ENCODE assay signal across 21 cellular contexts in the genomic region with DNA sequence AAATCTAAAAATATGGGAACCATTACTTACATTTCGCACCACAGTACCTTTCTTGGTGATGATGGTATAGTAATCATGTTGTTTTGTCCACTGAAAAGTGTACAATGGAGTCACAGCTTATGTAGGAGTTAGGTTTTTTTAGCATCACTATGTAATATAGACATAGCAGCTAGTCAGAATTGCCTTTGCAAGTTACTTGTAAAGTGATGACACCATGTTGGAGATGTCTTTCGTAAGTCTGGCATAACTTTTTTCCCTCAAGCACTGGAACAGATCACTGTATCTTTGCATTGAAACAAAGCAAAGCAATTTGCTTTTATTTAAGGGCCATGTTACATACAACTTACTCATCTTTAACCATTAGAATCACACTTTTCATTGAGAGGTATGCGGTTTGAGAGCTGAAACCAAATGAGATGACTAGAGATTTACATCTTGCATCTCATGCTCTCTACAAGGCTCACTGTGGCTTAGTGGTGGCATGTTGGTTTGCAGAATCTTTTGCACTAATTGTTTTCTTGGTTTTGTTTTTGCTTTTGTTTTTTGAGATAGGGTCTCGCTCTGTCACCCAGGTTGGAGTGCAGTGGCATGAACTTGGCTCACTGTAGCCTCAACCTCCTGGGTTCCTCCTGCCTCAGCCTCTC. TPM values are rescaled to one million over a fixed set of nuclear protein-coding genes. Genes with fewer than 3 reads are reported as not detected.
DNase-seq lines count a peak whose midpoint lies in the region; ATAC-seq and TF ChIP-seq lines count a peak whose summit lies in the region.
"Had no signal": no experiment of that assay in that cellular context is flagged by ENCODE, and none has a peak within 500 bp of the region (broad histone marks: within the 10 kb centered on the region; RNA-seq: fewer than 3 reads in every experiment).

No MANE protein-coding gene starts in this region.

- H3K4me1 ChIP-seq in KMS-11 (ENCODE audit: low read depth, poor library complexity, severe bottlenecking) (peaks cover 21% of the 10 kb centered on the region), mesenchymal stem cell (ENCODE audit: control insufficient read depth, insufficient read depth, low read depth, low read length) (no peaks in the 10 kb centered on the region)
- H3K4me1 ChIP-seq: HAP-1 had no signal

- H3K9ac ChIP-seq in KMS-11: no peak overlapping the region
- no peak overlapping the region for H3K9ac ChIP-seq in mesenchymal stem cell (ENCODE audit: low read length)
- H3K9ac ChIP-seq: GM23248 had no signal

- no peak overlapping the region for H4K8ac ChIP-seq in mesenchymal stem cell (ENCODE audit: low read length)

- H3K79me2 ChIP-seq in KMS-11 (ENCODE audit: insufficient read depth, low read depth): no peaks in the 10 kb centered on the region

- no peaks in the 10 kb centered on the region for H4K20me1 ChIP-seq in KMS-11 (ENCODE audit: insufficient read depth)

- TF ChIP-seq CTCF in KMS-11 (conservative IDR thresholded peaks at IDR 0.05; ENCODE audit: low read depth, low read length): no peak

- no peak overlapping the region for H4K91ac ChIP-seq in mesenchymal stem cell (ENCODE audit: low read length)

- H2BK12ac ChIP-seq in mesenchymal stem cell (ENCODE audit: low read length in 2 of 2): no peak overlapping the region

- peak; percentile 40 for ATAC-seq in activated naive CD8-positive, alpha-beta T cell treated with anti-CD3 and anti-CD28 coated beads, Interleukin-2, amount 50 U/mL, for 24 hours
- ATAC-seq in stimulated activated effector memory CD8-positive, alpha-beta T cell treated with anti-CD3 and anti-CD28 coated beads, Interleukin-12 subunit alpha, Interleukin-12 subunit beta, amount 100 ng/mL, for 72 hours: peak; percentile 97
- ATAC-seq in HG03097 (IDR thresholded peaks at IDR 0.05; ENCODE audit: low FRiP score, unreplicated experiment) (no peak), HG02623 (IDR thresholded peaks at IDR 0.05; ENCODE audit: unreplicated experiment) (no peak)
- ATAC-seq: K562, SK-N-SH treated with all-trans-retinoic acid at 6 μM for 48 hours had no signal

- no peak overlapping the region for H2BK120ac ChIP-seq in mesenchymal stem cell (ENCODE audit: low read depth, low read length)

- no peak overlapping the region for H3K14ac ChIP-seq in mesenchymal stem cell (ENCODE audit: low read length in 2 of 2)

- H2AK5ac ChIP-seq in mesenchymal stem cell (ENCODE audit: low read length, severe bottlenecking): no peak overlapping the region

- H3K9me3 Mint-ChIP-seq in activated naive CD8-positive, alpha-beta T cell treated with anti-CD3 and anti-CD28 coated beads, Interleukin-2, amount 50 U/mL, for 24 hours: no peaks in the 10 kb centered on the region
- no peaks in the 10 kb centered on the region for H3K9me3 Mint-ChIP-seq in activated naive CD8-positive, alpha-beta T cell treated with anti-CD3 and anti-CD28 coated beads for 36 hours
- H3K9me3 Mint-ChIP-seq in stimulated activated effector memory CD8-positive, alpha-beta T cell treated with anti-CD3 and anti-CD28 coated beads, Interleukin-12 subunit alpha, Interleukin-12 subunit beta, amount 100 ng/mL, for 72 hours: no peaks in the 10 kb centered on the region

- no peak overlapping the region for H3K27ac ChIP-seq in KMS-11
- H3K27ac ChIP-seq in mesenchymal stem cell (ENCODE audit: low read length, poor library complexity, severe bottlenecking): no peak overlapping the region
- H3K27ac ChIP-seq: GM23248 had no signal

- no peak for DNase-seq in activated naive CD8-positive, alpha-beta T cell treated with anti-CD3 and anti-CD28 coated beads, Interleukin-2, amount 50 U/mL, for 24 hours
- DNase-seq in activated naive CD8-positive, alpha-beta T cell treated with anti-CD3 and anti-CD28 coated beads for 36 hours: no peak
- peak; percentile 29 for DNase-seq in amniotic epithelial cell (ENCODE audit: low read depth)
- DNase-seq in stimulated activated effector memory CD8-positive, alpha-beta T cell treated with anti-CD3 and anti-CD28 coated beads, Interleukin-12 subunit alpha, Interleukin-12 subunit beta, amount 100 ng/mL, for 72 hours (ENCODE audit: low spot score in 2 of 2): peak in 1 of 2 donors; percentile 53
- no peak for DNase-seq in mesenchymal stem cell
- DNase-seq: DMS79 treated with DMSO at 0.1 percent for 48 hours, GM23248, MV-4-11, NCI-H1417 treated with DMSO at 0.1 percent for 48 hours, NCI-H187 treated with DMSO at 0.1 percent for 48 hours, NCI-H2227 treated with DMSO at 0.1 percent for 48 hours, NCI-H510A treated with DMSO at 0.1 percent for 48 hours, NCI-H774, OCI-M1, SHP77 had no signal

- no peaks in the 10 kb centered on the region for H3K27me3 Mint-ChIP-seq in activated naive CD8-positive, alpha-beta T cell treated with anti-CD3 and anti-CD28 coated beads, Interleukin-2, amount 50 U/mL, for 24 hours
- no peaks in the 10 kb centered on the region for H3K27me3 Mint-ChIP-seq in activated naive CD8-positive, alpha-beta T cell treated with anti-CD3 and anti-CD28 coated beads for 36 hours

- H3K4me2 ChIP-seq in KMS-11 (peak overlapping the region; percentile 30; the same call in 1 of the 2 replicates), mesenchymal stem cell (ENCODE audit: low read length, poor library complexity, severe bottlenecking) (no peak overlapping the region)

- H3K4me1 Mint-ChIP-seq in activated naive CD8-positive, alpha-beta T cell treated with anti-CD3 and anti-CD28 coated beads, Interleukin-2, amount 50 U/mL, for 24 hours: no peaks in the 10 kb centered on the region
- H3K4me1 Mint-ChIP-seq in activated naive CD8-positive, alpha-beta T cell treated with anti-CD3 and anti-CD28 coated beads for 36 hours: peaks cover 7% of the 10 kb centered on the region
- peaks cover 14% of the 10 kb centered on the region for H3K4me1 Mint-ChIP-seq in stimulated activated effector memory CD8-positive, alpha-beta T cell treated with anti-CD3 and anti-CD28 coated beads, Interleukin-12 subunit alpha, Interleukin-12 subunit beta, amount 100 ng/mL, for 72 hours

- H2BK5ac ChIP-seq in mesenchymal stem cell (ENCODE audit: low read depth, low read length, poor library complexity, severe bottlenecking): no peak overlapping the region

- no peak overlapping the region for H3K18ac ChIP-seq in mesenchymal stem cell (ENCODE audit: low read depth in 1 of 2, low read length in 2 of 2)

- H3K23ac ChIP-seq in mesenchymal stem cell (ENCODE audit: low read length in 2 of 2): no peak overlapping the region

- H3K4me3 ChIP-seq in KMS-11 (IDR thresholded peaks at IDR 0.05; ENCODE audit: insufficient read depth, low read depth, low read length): no peak overlapping the region
- no peak overlapping the region for H3K4me3 ChIP-seq in mesenchymal stem cell (ENCODE audit: insufficient read depth in 1 of 2, low read depth in 1 of 2, low read length in 2 of 2)
- H3K4me3 ChIP-seq: GM23248, HAP-1, K562 had no signal

- H2BK15ac ChIP-seq in mesenchymal stem cell (ENCODE audit: low read depth, poor library complexity, severe bottlenecking): no peak overlapping the region

- H3K9me3 ChIP-seq in mesenchymal stem cell (ENCODE audit: control insufficient read depth, low read length): no peaks in the 10 kb centered on the region
- H3K9me3 ChIP-seq: HAP-1 had no signal

- H2AFZ ChIP-seq in KMS-11 (ENCODE audit: low read depth): no peak overlapping the region
- no peak overlapping the region for H2AFZ ChIP-seq in mesenchymal stem cell (ENCODE audit: low read depth, low read length)
- H2AFZ ChIP-seq: GM23248 had no signal

- WGBS in mesenchymal stem cell: 100% methylated on average over 3 of the region's 4 CpGs

- no peaks in the 10 kb centered on the region for H3K27me3 ChIP-seq in KMS-11 (ENCODE audit: insufficient read depth, low read depth)
- H3K27me3 ChIP-seq in mesenchymal stem cell (ENCODE audit: control insufficient read depth in 1 of 2, insufficient read depth in 1 of 2, low read length in 2 of 2): no peaks in the 10 kb centered on the region

- peaks cover 19% of the 10 kb centered on the region for H3K79me1 ChIP-seq in mesenchymal stem cell (replicated peaks; ENCODE audit: low read length, poor library complexity, severe bottlenecking)

- no peak overlapping the region for H3K4ac ChIP-seq in mesenchymal stem cell (ENCODE audit: low read depth in 1 of 2, low read length in 2 of 2)

- no peaks in the 10 kb centered on the region; the same call in 1 of the 2 replicates for H3K36me3 ChIP-seq in KMS-11 (ENCODE audit: insufficient read depth)
- H3K36me3 ChIP-seq in mesenchymal stem cell (ENCODE audit: control insufficient read depth in 1 of 2, insufficient read depth in 2 of 2, low read depth in 1 of 2, low read length in 2 of 2): peaks cover 12 to 76% of the 10 kb centered on the region in 2 experiments

- no peak overlapping the region for H3K27ac Mint-ChIP-seq in activated naive CD8-positive, alpha-beta T cell treated with anti-CD3 and anti-CD28 coated beads, Interleukin-2, amount 50 U/mL, for 24 hours
- H3K27ac Mint-ChIP-seq in activated naive CD8-positive, alpha-beta T cell treated with anti-CD3 and anti-CD28 coated beads for 36 hours: no peak overlapping the region
- no peak overlapping the region for H3K27ac Mint-ChIP-seq in stimulated activated effector memory CD8-positive, alpha-beta T cell treated with anti-CD3 and anti-CD28 coated beads, Interleukin-12 subunit alpha, Interleukin-12 subunit beta, amount 100 ng/mL, for 72 hours

- H3K36me3 Mint-ChIP-seq in activated naive CD8-positive, alpha-beta T cell treated with anti-CD3 and anti-CD28 coated beads, Interleukin-2, amount 50 U/mL, for 24 hours (ENCODE audit: low read depth): peaks cover 29% of the 10 kb centered on the region
- H3K36me3 Mint-ChIP-seq in activated naive CD8-positive, alpha-beta T cell treated with anti-CD3 and anti-CD28 coated beads for 36 hours: peaks cover 12% of the 10 kb centered on the region
- peaks cover 63% of the 10 kb centered on the region for H3K36me3 Mint-ChIP-seq in stimulated activated effector memory CD8-positive, alpha-beta T cell treated with anti-CD3 and anti-CD28 coated beads, Interleukin-12 subunit alpha, Interleukin-12 subunit beta, amount 100 ng/mL, for 72 hours

- H3K4me3 Mint-ChIP-seq in activated naive CD8-positive, alpha-beta T cell treated with anti-CD3 and anti-CD28 coated beads, Interleukin-2, amount 50 U/mL, for 24 hours: no peak overlapping the region
- H3K4me3 Mint-ChIP-seq in activated naive CD8-positive, alpha-beta T cell treated with anti-CD3 and anti-CD28 coated beads for 36 hours: no peak overlapping the region
- H3K4me3 Mint-ChIP-seq in stimulated activated effector memory CD8-positive, alpha-beta T cell treated with anti-CD3 and anti-CD28 coated beads, Interleukin-12 subunit alpha, Interleukin-12 subunit beta, amount 100 ng/mL, for 72 hours: no peak overlapping the region

RNA-seq across cellular contexts. Expression of a gene that starts 18.3 kb away (rescaled TPM):
- 1 to 10 TPM; 8.8 to 9.4 TPM for total RNA-seq in activated naive CD8-positive, alpha-beta T cell treated with anti-CD3 and anti-CD28 coated beads for 36 hours
- polyA plus RNA-seq in mesenchymal stem cell (2013, experiment 1 of 2): 2.8 TPM
- 2.2 TPM for polyA plus RNA-seq in mesenchymal stem cell (2013, experiment 2 of 2)

Comparison
In these comparisons a context has a peak if more than half of its experiments do, and no peak if none do; other contexts are left out.
1. ATAC-seq: peak in activated naive CD8-positive, alpha-beta T cell treated with anti-CD3 and anti-CD28 coated beads, Interleukin-2, amount 50 U/mL, for 24 hours (single experiment) and stimulated activated effector memory CD8-positive, alpha-beta T cell treated with anti-CD3 and anti-CD28 coated beads, Interleukin-12 subunit alpha, Interleukin-12 subunit beta, amount 100 ng/mL, for 72 hours (single experiment); none in HG03097 (single experiment) and HG02623 (single experiment).